9 cellular contexts compared by ENCODE assay signal in genomic region chr17:67520282-67520906, GRCh38.
A peak's percentile ranks its signal among the peaks of the same experiment; 100 is the strongest.
DNase-seq lines count a peak whose midpoint lies in the region; ATAC-seq, FAIRE-seq and TF ChIP-seq lines count a peak whose summit lies in the region.
"Had no signal": no experiment of that assay in that cellular context is flagged by ENCODE, and none has a peak within 500 bp of the region (broad histone marks: within the 10 kb centered on the region; RNA-seq: fewer than 3 reads in every experiment).

No MANE protein-coding gene starts in this region.

- H3K9ac ChIP-seq in BLaER1 (peak overlapping the region; percentile 43; the same call in 1 of the 2 replicates), HUES6 (ENCODE audit: low read length) (peak overlapping the region; percentile 18), kidney (ENCODE audit: low read length in 2 of 2) (no peak overlapping the region)

- intact Hi-C loops in natural killer cell (cut with micrococcal nuclease) = loop anchor here (5.0 kb wide), 1 partner anchor 33 kb away; no protein-coding TSS in a partner anchor
- intact Hi-C loops in kidney (cut with DNase I) = no loop called here

- peaks cover 15% of the 10 kb centered on the region for H3K9me3 ChIP-seq in BLaER1
- peaks cover 8% of the 10 kb centered on the region for H3K9me3 ChIP-seq in HUES6 (ENCODE audit: control insufficient read depth, insufficient read depth, low read depth, low read length)
- no peaks in the 10 kb centered on the region for H3K9me3 ChIP-seq in kidney (ENCODE audit: control insufficient read depth in 1 of 2, low read length in 2 of 2)
- H3K9me3 ChIP-seq in MG63 = no peaks in the 10 kb centered on the region; the same call in 1 of the 2 replicates

- no peaks in the 10 kb centered on the region for H3K27me3 Mint-ChIP-seq in natural killer cell (ENCODE audit: low read depth in 2 of 2)

- H3K27ac ChIP-seq in BLaER1 (no peak overlapping the region), HUES6 (ENCODE audit: low read depth, low read length) (peak overlapping the region; percentile 66; the same call in 1 of the 2 replicates), kidney (ENCODE audit: low read depth in 2 of 2, low read length in 2 of 2) (no peak overlapping the region)
- H3K27ac ChIP-seq: cardiac muscle cell had no signal

- H3K4me1 ChIP-seq in BLaER1 = peaks cover 27% of the 10 kb centered on the region
- H3K4me1 ChIP-seq in HUES6 (ENCODE audit: control insufficient read depth, insufficient read depth, low read length) = peaks cover 50% of the 10 kb centered on the region
- H3K4me1 ChIP-seq in kidney (ENCODE audit: control insufficient read depth in 1 of 2, insufficient read depth in 1 of 2, low read depth in 1 of 2, low read length in 2 of 2) = peaks cover under 1 to 6% of the 10 kb centered on the region in 2 donors

- H3K4me1 Mint-ChIP-seq in natural killer cell = peaks cover 68 to 69% of the 10 kb centered on the region in 2 donors

- no peak for FAIRE-seq in kidney (lab: Jason Lieb, UNC)

- TF ChIP-seq CTCF in astrocyte of the spinal cord (IDR thresholded peaks at IDR 0.05; ENCODE audit: low read depth, low read length) (no peak), natural killer cell (IDR thresholded peaks at IDR 0.05) (no peak), kidney (IDR thresholded peaks at IDR 0.05; ENCODE audit: borderline replicate concordance, extremely low read depth, insufficient read depth) (no peak)

- H3K27me3 ChIP-seq in BLaER1 (no peaks in the 10 kb centered on the region), HUES6 (ENCODE audit: control insufficient read depth, insufficient read depth, low read length) (no peaks in the 10 kb centered on the region), MG63 (no peaks in the 10 kb centered on the region)
- H3K27me3 ChIP-seq: cardiac muscle cell had no signal

- peak overlapping the region; percentile 80 for H3K4me3 Mint-ChIP-seq in natural killer cell

- peaks cover 19% of the 10 kb centered on the region for H3K36me3 ChIP-seq in BLaER1
- no peaks in the 10 kb centered on the region for H3K36me3 ChIP-seq in HUES6 (ENCODE audit: control insufficient read depth, insufficient read depth, low read length)
- H3K36me3 ChIP-seq in kidney (ENCODE audit: control insufficient read depth in 1 of 2, insufficient read depth in 2 of 2, low read length in 2 of 2) = no peaks in the 10 kb centered on the region
- H3K36me3 ChIP-seq in MG63 = no peaks in the 10 kb centered on the region
- H3K36me3 ChIP-seq: cardiac muscle cell had no signal

- peak overlapping the region; percentile 82 to 87 for H3K27ac Mint-ChIP-seq in natural killer cell

- peak; percentile 48 for DNase-seq in astrocyte of the spinal cord (ENCODE audit: low read depth, low spot score)
- DNase-seq in natural killer cell = no peak
- no peak for DNase-seq in kidney
- no peak for DNase-seq in MG63

- ATAC-seq in natural killer cell (peak; percentile 66 to 73 (median 70)), GM21381 (IDR thresholded peaks at IDR 0.05; ENCODE audit: unreplicated experiment) (no peak), HG02973 (IDR thresholded peaks at IDR 0.05; ENCODE audit: unreplicated experiment) (no peak)

- no peaks in the 10 kb centered on the region for H3K36me3 Mint-ChIP-seq in natural killer cell

- no peaks in the 10 kb centered on the region for H3K9me3 Mint-ChIP-seq in natural killer cell

- H3K4me2 ChIP-seq in BLaER1 = peak overlapping the region; percentile 54

- in situ Hi-C loops in astrocyte of the spinal cord (cut with HindIII; ENCODE audit: low sequenced_read_pairs) = no loop called here

- peaks cover 44% of the 10 kb centered on the region for H4K20me1 ChIP-seq in BLaER1

- H3K4me3 ChIP-seq in BLaER1 = no peak overlapping the region
- H3K4me3 ChIP-seq in HUES6 (ENCODE audit: low read depth, low read length) = no peak overlapping the region
- H3K4me3 ChIP-seq in astrocyte of the spinal cord (ENCODE audit: low read depth, low read length) = no peak overlapping the region
- peak overlapping the region in 1 of 2 donors; percentile 17 for H3K4me3 ChIP-seq in kidney (ENCODE audit: low read length in 2 of 2)
- no peak overlapping the region for H3K4me3 ChIP-seq in MG63
- H3K4me3 ChIP-seq: cardiac muscle cell had no signal

Comparison
In these comparisons a context has a peak if more than half of its experiments do, and no peak if none do; other contexts are left out.
1. H3K9ac ChIP-seq: peak in BLaER1 (single experiment) and HUES6 (single experiment); none in kidney (0 of 2).
2. ATAC-seq: peak in natural killer cell (3 of 3); none in GM21381 (single experiment) and HG02973 (single experiment).